Comparison of ENCODE assay signal across 12 cellular contexts in the genomic region with DNA sequence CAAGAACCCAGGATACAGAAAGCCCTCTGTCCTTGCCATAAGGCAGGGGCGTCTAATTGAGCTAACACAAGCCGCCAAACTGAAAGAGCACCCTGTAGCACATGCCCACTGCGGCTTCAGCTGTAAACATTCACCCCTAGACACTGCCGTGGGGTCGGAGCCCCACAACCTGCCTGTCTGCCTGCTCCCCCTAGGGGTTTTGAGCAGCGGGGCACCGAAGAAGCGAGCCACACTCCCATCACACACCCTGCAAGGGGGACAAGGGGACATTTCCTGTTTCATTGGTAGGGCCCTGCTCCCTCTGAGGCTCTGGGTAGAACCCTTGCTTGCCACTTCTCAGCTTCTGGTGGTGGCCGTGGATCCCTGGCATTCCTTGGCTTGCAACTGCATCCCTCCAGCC. TPM values are rescaled to one million over a fixed set of nuclear protein-coding genes. Genes with fewer than 3 reads are reported as not detected.
DNase-seq lines count a peak whose midpoint lies in the region; ATAC-seq and TF ChIP-seq lines count a peak whose summit lies in the region.
"Had no signal": no experiment of that assay in that cellular context is flagged by ENCODE, and none has a peak within 500 bp of the region (broad histone marks: within the 10 kb centered on the region; RNA-seq: fewer than 3 reads in every experiment).

No MANE protein-coding gene starts in this region.

- no peaks in the 10 kb centered on the region for H3K9me3 Mint-ChIP-seq in glutamatergic neuron (ENCODE audit: unreplicated experiment)
- H3K9me3 Mint-ChIP-seq: activated CD4-positive, alpha-beta T cell treated with anti-CD3 and anti-CD28 coated beads, Interleukin-2, amount 10 ng/mL, durations not matched to agents 24 days and 14 days; CD8-positive, alpha-beta memory T cell had no signal

- in situ Hi-C loops in GM13977 (cut with MboI; ENCODE audit: low pct_unique_long_range_greater_than_20kb, low sequenced_read_pairs, unreplicated experiment): no loop called here

- H3K27me3 ChIP-seq in BJ (ENCODE audit: control insufficient read depth, insufficient read depth, low read length) (no peaks in the 10 kb centered on the region; the same call in 1 of the 2 replicates), WERI-Rb-1 (ENCODE audit: insufficient read depth, low read depth, severe bottlenecking) (no peaks in the 10 kb centered on the region)

- H3K27ac ChIP-seq in WERI-Rb-1: no peak overlapping the region
- H3K27ac ChIP-seq: heart right ventricle had no signal

- no peak for DNase-seq in BJ (ENCODE audit: low read depth)
- no peak for DNase-seq in GM13977 (ENCODE audit: low spot score)
- peak; percentile 68 for DNase-seq in WERI-Rb-1
- DNase-seq in glutamatergic neuron: peak; percentile 23
- DNase-seq in DMS79 treated with DMSO at 0.1 percent for 48 hours (lab: John Stamatoyannopoulos, UW): no peak
- DNase-seq in SKM-1 treated with dmso at 0.1 percent for 144 hours (lab: John Stamatoyannopoulos, UW; ENCODE audit: unreplicated experiment): no peak
- DNase-seq in SIG-M5 (lab: John Stamatoyannopoulos, UW): no peak
- DNase-seq: activated CD4-positive, alpha-beta T cell treated with anti-CD3 and anti-CD28 coated beads, Interleukin-2, amount 10 ng/mL, durations not matched to agents 24 days and 14 days; CD8-positive, alpha-beta memory T cell; NCI-H2029 treated with DMSO at 0.1 percent for 48 hours had no signal

- no peaks in the 10 kb centered on the region for H3K36me3 Mint-ChIP-seq in glutamatergic neuron (ENCODE audit: unreplicated experiment)
- H3K36me3 Mint-ChIP-seq: CD8-positive, alpha-beta memory T cell had no signal

- peaks cover 1% of the 10 kb centered on the region for H3K27me3 Mint-ChIP-seq in glutamatergic neuron (ENCODE audit: unreplicated experiment)

- H3K27ac Mint-ChIP-seq in glutamatergic neuron (ENCODE audit: unreplicated experiment): no peak overlapping the region
- H3K27ac Mint-ChIP-seq: activated CD4-positive, alpha-beta T cell treated with anti-CD3 and anti-CD28 coated beads, Interleukin-2, amount 10 ng/mL, durations not matched to agents 24 days and 14 days; CD8-positive, alpha-beta memory T cell had no signal

- H3K9me3 ChIP-seq in WERI-Rb-1 (ENCODE audit: severe bottlenecking): no peaks in the 10 kb centered on the region
- H3K9me3 ChIP-seq: heart right ventricle had no signal

- H3K36me3 ChIP-seq in BJ (ENCODE audit: control insufficient read depth, insufficient read depth, low read length) (no peaks in the 10 kb centered on the region), WERI-Rb-1 (no peaks in the 10 kb centered on the region)
- H3K36me3 ChIP-seq: heart right ventricle had no signal

- TF ChIP-seq CTCF in BJ (IDR thresholded peaks at IDR 0.05; ENCODE audit: insufficient read depth, low read depth, low read length): 0 out of 2 replicates have a peak, but pooled peaks have one; percentile 12
- TF ChIP-seq CTCF in GM13977 (IDR thresholded peaks at IDR 0.05; ENCODE audit: extremely low read depth, insufficient read depth, missing control alignments): peak; percentile 18
- peak; percentile 74 for TF ChIP-seq CTCF in WERI-Rb-1 (IDR thresholded peaks at IDR 0.05; ENCODE audit: low read depth, low read length)
- TF ChIP-seq CTCF in glutamatergic neuron (IDR thresholded peaks at IDR 0.05; ENCODE audit: partially characterized antibody, unreplicated experiment): peak; percentile 24

- CTCF ChIA-PET in BJ (lab: Yijun Ruan, JAX): no interaction called here

- H3K4me1 Mint-ChIP-seq in glutamatergic neuron (ENCODE audit: low read depth, unreplicated experiment): no peaks in the 10 kb centered on the region
- H3K4me1 Mint-ChIP-seq: activated CD4-positive, alpha-beta T cell treated with anti-CD3 and anti-CD28 coated beads, Interleukin-2, amount 10 ng/mL, durations not matched to agents 24 days and 14 days; CD8-positive, alpha-beta memory T cell had no signal

- no peak for ATAC-seq in GM21528 (IDR thresholded peaks at IDR 0.05; ENCODE audit: low FRiP score, unreplicated experiment)

- H3K4me3 ChIP-seq in BJ (ENCODE audit: low read depth, low read length) (no peak overlapping the region), WERI-Rb-1 (ENCODE audit: low read depth, low read length) (no peak overlapping the region)
- H3K4me3 ChIP-seq: heart right ventricle had no signal

- H3K4me3 Mint-ChIP-seq in glutamatergic neuron (ENCODE audit: unreplicated experiment): no peak overlapping the region
- H3K4me3 Mint-ChIP-seq: activated CD4-positive, alpha-beta T cell treated with anti-CD3 and anti-CD28 coated beads, Interleukin-2, amount 10 ng/mL, durations not matched to agents 24 days and 14 days; CD8-positive, alpha-beta memory T cell had no signal

- POLR2A ChIA-PET in BJ (lab: Charles Lee): no interaction called here

RNA-seq across cellular contexts. Expression of a gene that starts 45.2 kb away (rescaled TPM):
- polyA plus RNA-seq in BJ (2011; rRNA removed): 39.1 and 79.2 TPM in 2 replicates
- polyA minus RNA-seq in BJ (2011; rRNA and poly(A)+ RNA removed): 52.9 and 56.3 TPM in 2 replicates
- 179 TPM for total RNA-seq in glutamatergic neuron (ENCODE audit: unreplicated experiment)

Comparison
In these comparisons a context has a peak if more than half of its experiments do, and no peak if none do; other contexts are left out.
1. DNase-seq: peak in WERI-Rb-1 (single experiment) and glutamatergic neuron (single experiment); none in BJ (single experiment), GM13977 (single experiment), DMS79 treated with DMSO at 0.1 percent for 48 hours (single experiment), SKM-1 treated with dmso at 0.1 percent for 144 hours (single experiment) and SIG-M5 (single experiment).
2. CTCF ChIP-seq: peak in every context shown above with its lines; median percentile 74 in WERI-Rb-1; 24 in glutamatergic neuron; 18 in GM13977; 12 in BJ.